15 cellular contexts compared by ENCODE assay signal in the genomic region with DNA sequence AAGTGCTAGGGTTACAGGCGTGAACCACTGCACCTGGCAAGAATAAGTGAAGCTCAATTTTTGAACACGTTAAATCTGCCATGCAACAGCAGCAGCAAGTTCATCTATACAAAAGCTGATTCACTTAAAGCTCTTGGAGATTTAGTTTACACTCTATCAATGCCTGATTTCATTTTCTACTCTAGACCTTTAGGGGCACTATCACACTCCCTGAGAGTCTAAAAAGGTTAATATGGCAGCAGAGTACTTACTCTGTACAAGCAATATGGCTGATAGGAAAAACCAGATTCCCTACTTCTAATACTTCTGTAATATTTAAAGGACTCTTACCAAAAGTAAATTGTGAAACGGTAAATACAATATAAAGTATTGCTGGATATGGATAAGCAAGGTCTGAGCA. TPM values are rescaled to one million over a fixed set of nuclear protein-coding genes. Genes with fewer than 3 reads are reported as not detected.
DNase-seq lines count a peak whose midpoint lies in the region; ATAC-seq and TF ChIP-seq lines count a peak whose summit lies in the region.
"Had no signal": no experiment of that assay in that cellular context is flagged by ENCODE, and none has a peak within 500 bp of the region (broad histone marks: within the 10 kb centered on the region; RNA-seq: fewer than 3 reads in every experiment).

No MANE protein-coding gene starts in this region.

- H3K4me1 ChIP-seq in BE2C (no peaks in the 10 kb centered on the region), PC-3 (ENCODE audit: insufficient read depth, low read length) (peaks cover 14% of the 10 kb centered on the region; the same call in 1 of the 2 replicates), hepatocyte (ENCODE audit: insufficient read depth) (peaks cover 13% of the 10 kb centered on the region), Caco-2 (peaks cover 10% of the 10 kb centered on the region; the same call in 1 of the 2 replicates)

- H3K9me2 ChIP-seq in PC-3 (replicated peaks; ENCODE audit: low read length) (no peaks in the 10 kb centered on the region), hepatocyte (replicated peaks; ENCODE audit: insufficient read depth) (no peaks in the 10 kb centered on the region)

- TF ChIP-seq CTCF in BE2C (IDR thresholded peaks at IDR 0.05; ENCODE audit: low read depth, low read length) (0 out of 2 replicates have a peak, but pooled peaks have one; percentile 3), PC-3 (conservative IDR thresholded peaks at IDR 0.05; ENCODE audit: low read depth, low read length) (peak; percentile 24; the same call in 1 of the 2 replicates), hepatocyte (IDR thresholded peaks at IDR 0.05; ENCODE audit: poor library complexity) (no peak), Caco-2 (IDR thresholded peaks at IDR 0.05; ENCODE audit: insufficient read depth in 1 of 2, low read depth in 1 of 2, low read length in 1 of 2, severe bottlenecking in 1 of 2, unreplicated experiment in 1 of 2) (peak in 1 of 2 experiments; percentile 2)

- H3K9ac ChIP-seq in PC-3 (ENCODE audit: low read length): no peak overlapping the region

- H3K4me1 Mint-ChIP-seq in Caco-2 (ENCODE audit: low read depth, unreplicated experiment): peaks cover 5% of the 10 kb centered on the region
- peaks cover 38% of the 10 kb centered on the region for H3K4me1 Mint-ChIP-seq in activated T-cell treated with anti-CD3 and anti-CD28 coated beads, Interleukin-2, amount 50 U/mL, for 24 hours (ENCODE audit: low read depth)

- no peaks in the 10 kb centered on the region for H3K27me3 ChIP-seq in BE2C
- H3K27me3 ChIP-seq in PC-3 (ENCODE audit: low read length): no peaks in the 10 kb centered on the region
- no peaks in the 10 kb centered on the region for H3K27me3 ChIP-seq in hepatocyte
- no peaks in the 10 kb centered on the region for H3K27me3 ChIP-seq in Caco-2 (replicated peaks; ENCODE audit: control insufficient read depth, insufficient read depth, low read length)

- intact Hi-C loops in PC-3 (cut with micrococcal nuclease) (no loop called here), Caco-2 (cut with micrococcal nuclease; ENCODE audit: unreplicated experiment) (no loop called here)

- H3K4me3 ChIP-seq in BE2C (ENCODE audit: low read depth, low read length): no peak overlapping the region
- no peak overlapping the region for H3K4me3 ChIP-seq in PC-3 (ENCODE audit: low read length)
- H3K4me3 ChIP-seq in hepatocyte: no peak overlapping the region
- H3K4me3 ChIP-seq in Caco-2 (ENCODE audit: low read depth, low read length): no peak overlapping the region
- H3K4me3 ChIP-seq: HAP-1 had no signal

- H3K9me3 Mint-ChIP-seq in Caco-2 (ENCODE audit: unreplicated experiment): no peaks in the 10 kb centered on the region
- H3K9me3 Mint-ChIP-seq in activated T-cell treated with anti-CD3 and anti-CD28 coated beads, Interleukin-2, amount 50 U/mL, for 24 hours: no peaks in the 10 kb centered on the region

- H3K27me3 Mint-ChIP-seq in Caco-2 (ENCODE audit: insufficient read depth, unreplicated experiment): no peaks in the 10 kb centered on the region
- H3K27me3 Mint-ChIP-seq in activated T-cell treated with anti-CD3 and anti-CD28 coated beads, Interleukin-2, amount 50 U/mL, for 24 hours: no peaks in the 10 kb centered on the region
- H3K27me3 Mint-ChIP-seq: B cell had no signal

- peaks cover 55% of the 10 kb centered on the region for H3K36me3 ChIP-seq in BE2C
- peaks cover 17% of the 10 kb centered on the region for H3K36me3 ChIP-seq in PC-3 (ENCODE audit: low read depth, low read length)
- no peaks in the 10 kb centered on the region for H3K36me3 ChIP-seq in hepatocyte (replicated peaks; ENCODE audit: insufficient read depth, low read depth)
- peaks cover 6% of the 10 kb centered on the region; the same call in 1 of the 2 replicates for H3K36me3 ChIP-seq in Caco-2 (ENCODE audit: control insufficient read depth, insufficient read depth, low read length)

- peak overlapping the region; percentile 13; the same call in 1 of the 2 replicates for H3K4me2 ChIP-seq in PC-3 (ENCODE audit: low read length)
- H3K4me2 ChIP-seq in hepatocyte: no peak overlapping the region

- ATAC-seq in PC-3: no peak

- H3K27ac Mint-ChIP-seq in Caco-2 (ENCODE audit: unreplicated experiment): no peak overlapping the region
- no peak overlapping the region for H3K27ac Mint-ChIP-seq in activated T-cell treated with anti-CD3 and anti-CD28 coated beads, Interleukin-2, amount 50 U/mL, for 24 hours
- H3K27ac Mint-ChIP-seq: B cell had no signal

- no peak overlapping the region for H3K27ac ChIP-seq in PC-3 (ENCODE audit: low read length)
- H3K27ac ChIP-seq in hepatocyte: peak overlapping the region; percentile 6

- 87% methylated on average over 3 of the region's 3 CpGs for WGBS in hepatocyte (ENCODE audit: low lambda C conversion rate, missing lambda C conversion rate)

- no peaks in the 10 kb centered on the region for H3K9me3 ChIP-seq in BE2C
- H3K9me3 ChIP-seq in PC-3 (ENCODE audit: low read length): no peaks in the 10 kb centered on the region
- no peaks in the 10 kb centered on the region for H3K9me3 ChIP-seq in hepatocyte (ENCODE audit: low read depth)
- no peaks in the 10 kb centered on the region for H3K9me3 ChIP-seq in Caco-2
- H3K9me3 ChIP-seq: HAP-1 had no signal

- H2AFZ ChIP-seq in PC-3 (ENCODE audit: low read length) (no peak overlapping the region), hepatocyte (no peak overlapping the region)

- POLR2A ChIA-PET in PC-3 (lab: Charles Lee; ENCODE audit: unreplicated experiment): no interaction called here
- POLR2A ChIA-PET in Caco-2 (lab: Charles Lee): interaction anchor here (0.6 to 0.7 kb wide), 2 partner anchors 164 to 188 kb away, joined by 3 read pairs; no protein-coding TSS in a partner anchor

- H3K79me2 ChIP-seq in PC-3 (ENCODE audit: low read length) (peaks cover 29% of the 10 kb centered on the region), hepatocyte (peaks cover 29% of the 10 kb centered on the region)

- no peak overlapping the region for H3K4me3 Mint-ChIP-seq in Caco-2 (ENCODE audit: unreplicated experiment)
- H3K4me3 Mint-ChIP-seq in activated T-cell treated with anti-CD3 and anti-CD28 coated beads, Interleukin-2, amount 50 U/mL, for 24 hours: no peak overlapping the region
- H3K4me3 Mint-ChIP-seq: B cell had no signal

- H3K36me3 Mint-ChIP-seq in Caco-2 (ENCODE audit: insufficient read depth, unreplicated experiment): peaks cover 46% of the 10 kb centered on the region
- peaks cover 42% of the 10 kb centered on the region for H3K36me3 Mint-ChIP-seq in activated T-cell treated with anti-CD3 and anti-CD28 coated beads, Interleukin-2, amount 50 U/mL, for 24 hours (ENCODE audit: low read depth)

- H3F3A ChIP-seq in PC-3 (ENCODE audit: low read length, unreplicated experiment): no peaks in the 10 kb centered on the region

- DNase-seq in BE2C (no peak), ELR (ENCODE audit: low read depth) (peak; percentile 6), PC-3 (no peak), hepatocyte (ENCODE audit: low spot score) (no peak), Caco-2 (no peak)
- DNase-seq in activated naive CD4-positive, alpha-beta T cell treated with Interleukin-2 at 50 U/mL for 16 hours: no peak
- DNase-seq in activated T-cell treated with anti-CD3 and anti-CD28 coated beads, Interleukin-2, amount 50 U/mL, for 24 hours: no peak
- DNase-seq: ACHN, NCI-H1092 treated with DMSO at 0.1 percent for 48 hours, NCI-H1694 treated with DMSO at 0.1 percent for 48 hours, NCI-H2171 treated with DMSO at 0.1 percent for 48 hours, NCI-H774, SHP77 treated with DMSO at 0.1 percent for 48 hours had no signal

- CTCF ChIA-PET in PC-3 (lab: Charles Lee) (interaction anchor here (0.6 kb wide), 1 partner anchor 913 kb away, joined by 3 read pairs; no protein-coding TSS in a partner anchor), Caco-2 (lab: Charles Lee) (no interaction called here)

- BruUV-seq in PC-3 (replicated peaks; lab: Mats Ljungman, UMichigan) (no TSS peak), Caco-2 (replicated peaks; lab: Mats Ljungman, UMichigan) (no TSS peak)

- no peaks in the 10 kb centered on the region for H4K20me1 ChIP-seq in PC-3 (ENCODE audit: low read length)
- H4K20me1 ChIP-seq in hepatocyte (ENCODE audit: insufficient read depth, poor library complexity, severe bottlenecking): no peaks in the 10 kb centered on the region

RNA-seq across cellular contexts. Expression of gene RBM34, which starts 4.8 kb away (rescaled TPM):
- 88.8 TPM for polyA plus RNA-seq in BE2C (2012; ENCODE audit: insufficient read depth, insufficient read length, low read depth)
- total RNA-seq in PC-3 (2014; rRNA removed) (40.1 and 44.9 TPM in 2 replicates), hepatocyte (75.4 and 80.8 TPM in 2 replicates), Caco-2 (2022) (96.5 and 103 TPM in 2 replicates)
- 54.4 and 65.7 TPM in 2 replicates for polyA plus RNA-seq in hepatocyte

RNA-seq across cellular contexts. Expression of gene TOMM20, which starts 27.6 kb away (rescaled TPM):
- 206 TPM for polyA plus RNA-seq in BE2C (2012; ENCODE audit: insufficient read depth, insufficient read length, low read depth)
- 45.2 and 48.0 TPM in 2 replicates for total RNA-seq in PC-3 (2014; rRNA removed)
- 96.4 and 99.6 TPM in 2 replicates for total RNA-seq in hepatocyte
- polyA plus RNA-seq in hepatocyte: 51.8 and 55.0 TPM in 2 replicates
- total RNA-seq in Caco-2 (2022): 131 and 137 TPM in 2 replicates
